In genomic region chr12:58583541-58583940, GRCh38 we compare ENCODE assay signal across 22 cellular contexts.
DNase-seq lines count a peak whose midpoint lies in the region; ATAC-seq, FAIRE-seq and TF ChIP-seq lines count a peak whose summit lies in the region.
"Had no signal": no experiment of that assay in that cellular context is flagged by ENCODE, and none has a peak within 500 bp of the region (broad histone marks: within the 10 kb centered on the region; RNA-seq: fewer than 3 reads in every experiment).

No MANE protein-coding gene starts in this region.

- H2AFZ ChIP-seq in HCT116 (ENCODE audit: low read depth, low read length, poor library complexity, severe bottlenecking) (no peak overlapping the region), astrocyte (ENCODE audit: low read depth, low read length) (no peak overlapping the region)

- peak overlapping the region; percentile 21; the same call in 1 of the 3 replicates for H3K4me2 ChIP-seq in A549
- 0 out of 2 replicates have a peak overlapping the region, but pooled peaks have one; percentile 7 for H3K4me2 ChIP-seq in HCT116 (ENCODE audit: low read length)
- no peak overlapping the region for H3K4me2 ChIP-seq in astrocyte (ENCODE audit: low read length)
- H3K4me2 ChIP-seq: smooth muscle cell had no signal

- H4K20me1 ChIP-seq in HCT116 (ENCODE audit: insufficient read depth) (no peaks in the 10 kb centered on the region), astrocyte (ENCODE audit: insufficient read depth, low read length) (no peaks in the 10 kb centered on the region)

- no TSS peak for BruUV-seq in HCT116 (replicated peaks; lab: Mats Ljungman, UMichigan)

- H3K4me1 ChIP-seq in A549 (peaks cover 11% of the 10 kb centered on the region), HCT116 (ENCODE audit: control insufficient read depth in 1 of 2, insufficient read depth in 2 of 2, low read length in 2 of 2) (peaks cover 4 to 11% of the 10 kb centered on the region in 2 experiments; a peak in 2 of 4 replicates), astrocyte (ENCODE audit: insufficient read depth, low read length) (no peaks in the 10 kb centered on the region)

- H3K27ac ChIP-seq in A549 (no peak overlapping the region), HCT116 (ENCODE audit: low read depth, low read length) (no peak overlapping the region), astrocyte (ENCODE audit: low read depth, low read length) (no peak overlapping the region)

- 1% methylated on average over 2 of the region's 2 CpGs for WGBS in A549 (ENCODE audit: missing lambda C conversion rate)

- TF ChIP-seq CTCF in A549 (IDR thresholded peaks at IDR 0.05) (no peak), HCT116 (IDR thresholded peaks at IDR 0.05 in 2 of 3, conservative IDR thresholded peaks at IDR 0.05 in 1 of 3; ENCODE audit: borderline replicate concordance in 1 of 3, insufficient read depth in 1 of 3, low read depth in 2 of 3, low read length in 2 of 3) (no peak), astrocyte (IDR thresholded peaks at IDR 0.05; ENCODE audit: insufficient read depth, low read depth, low read length) (no peak)

- CTCF ChIA-PET in A549 (lab: Yijun Ruan, JAX) (no interaction called here), HCT116 (lab: Charles Lee) (no interaction called here)

- peaks cover 3% of the 10 kb centered on the region for H3K4me1 Mint-ChIP-seq in astrocyte (ENCODE audit: low read depth, unreplicated experiment)
- H3K4me1 Mint-ChIP-seq: activated CD4-positive, alpha-beta T cell treated with anti-CD3 and anti-CD28 coated beads, Interleukin-2, amount 10 ng/mL, durations not matched to agents 7 days and 5 days; endodermal cell; mesothelial cell of epicardium; stimulated activated naive B cell treated with anti-CD40 and anti-IgM and Interleukin-4, amounts not matched to agents 10 μg/mL and 1 μg/mL and 100 μg/mL, for 72 hours had no signal

- H3K9ac ChIP-seq in HCT116 (ENCODE audit: low read length), result no peak overlapping the region
- no peak overlapping the region for H3K9ac ChIP-seq in astrocyte (ENCODE audit: low read length)

- POLR2A ChIA-PET in A549 (lab: Yijun Ruan, JAX) (no interaction called here), HCT116 (lab: Charles Lee) (no interaction called here)

- no peaks in the 10 kb centered on the region for H3K9me3 ChIP-seq in A549
- H3K9me3 ChIP-seq in HCT116 (ENCODE audit: control insufficient read depth in 1 of 2, insufficient read depth in 1 of 2, low read depth in 1 of 2, low read length in 2 of 2), result no peaks in the 10 kb centered on the region
- no peaks in the 10 kb centered on the region for H3K9me3 ChIP-seq in astrocyte (ENCODE audit: insufficient read depth, low read depth, low read length)

- H3K79me2 ChIP-seq in HCT116 (ENCODE audit: insufficient read depth, low read length), result no peaks in the 10 kb centered on the region
- H3K79me2 ChIP-seq in astrocyte (ENCODE audit: insufficient read depth, low read length), result no peaks in the 10 kb centered on the region

- FAIRE-seq in A549 (lab: Jason Lieb, UNC), result no peak
- FAIRE-seq in astrocyte (lab: Jason Lieb, UNC), result peak; percentile 17

- H3K36me3 ChIP-seq in HCT116 (ENCODE audit: control insufficient read depth in 1 of 2, insufficient read depth in 2 of 2, low read length in 2 of 2) (no peaks in the 10 kb centered on the region), astrocyte (ENCODE audit: insufficient read depth, low read length) (no peaks in the 10 kb centered on the region)

- no peaks in the 10 kb centered on the region for H3K9me3 Mint-ChIP-seq in astrocyte (ENCODE audit: unreplicated experiment)
- H3K9me3 Mint-ChIP-seq: activated CD4-positive, alpha-beta T cell treated with anti-CD3 and anti-CD28 coated beads, Interleukin-2, amount 10 ng/mL, durations not matched to agents 7 days and 5 days; activated naive CD4-positive, alpha-beta T cell treated with anti-CD3 and anti-CD28 coated beads, Interleukin-2, amount 50 U/mL, for 72 hours; endodermal cell; mesothelial cell of epicardium; stimulated activated naive B cell treated with anti-CD40 and anti-IgM and Interleukin-4, amounts not matched to agents 10 μg/mL and 1 μg/mL and 100 μg/mL, for 72 hours had no signal

- H3K4me3 Mint-ChIP-seq in astrocyte (ENCODE audit: unreplicated experiment), result no peak overlapping the region
- H3K4me3 Mint-ChIP-seq: activated CD4-positive, alpha-beta T cell treated with anti-CD3 and anti-CD28 coated beads, Interleukin-2, amount 10 ng/mL, durations not matched to agents 7 days and 5 days; endodermal cell; mesothelial cell of epicardium; stimulated activated naive B cell treated with anti-CD40 and anti-IgM and Interleukin-4, amounts not matched to agents 10 μg/mL and 1 μg/mL and 100 μg/mL, for 72 hours had no signal

- TF ChIP-seq POLR2A in A549 (IDR thresholded peaks at IDR 0.05; ENCODE audit: low read length) (no peak), HCT116 (IDR thresholded peaks at IDR 0.05; ENCODE audit: borderline replicate concordance, extremely low read depth, insufficient read depth, insufficient read length) (no peak)

- no peak overlapping the region for H3K4me3 ChIP-seq in A549
- no peak overlapping the region for H3K4me3 ChIP-seq in HCT116 (replicated peaks in 1 of 2; ENCODE audit: low read depth in 1 of 2, low read length in 2 of 2)
- no peak overlapping the region for H3K4me3 ChIP-seq in astrocyte (ENCODE audit: insufficient read depth, low read depth, low read length)
- H3K4me3 ChIP-seq: smooth muscle cell had no signal

- intact Hi-C loops in HCT116 (cut with micrococcal nuclease), result no loop called here

- peaks cover 2% of the 10 kb centered on the region for H3K27me3 Mint-ChIP-seq in astrocyte (ENCODE audit: low read depth, unreplicated experiment)
- H3K27me3 Mint-ChIP-seq: activated CD4-positive, alpha-beta T cell treated with anti-CD3 and anti-CD28 coated beads, Interleukin-2, amount 10 ng/mL, durations not matched to agents 7 days and 5 days; stimulated activated naive B cell treated with anti-CD40 and anti-IgM and Interleukin-4, amounts not matched to agents 10 μg/mL and 1 μg/mL and 100 μg/mL, for 72 hours had no signal

- H3K36me3 Mint-ChIP-seq in astrocyte (ENCODE audit: low read depth, unreplicated experiment), result no peaks in the 10 kb centered on the region
- H3K36me3 Mint-ChIP-seq: activated naive CD4-positive, alpha-beta T cell treated with anti-CD3 and anti-CD28 coated beads, Interleukin-2, amount 50 U/mL, for 72 hours; mesothelial cell of epicardium; stimulated activated naive B cell treated with anti-CD40 and anti-IgM and Interleukin-4, amounts not matched to agents 10 μg/mL and 1 μg/mL and 100 μg/mL, for 72 hours had no signal

- no peak for TF ChIP-seq EP300 in A549 (IDR thresholded peaks at IDR 0.05)

- H3K27ac Mint-ChIP-seq in astrocyte (ENCODE audit: unreplicated experiment), result no peak overlapping the region
- H3K27ac Mint-ChIP-seq: activated CD4-positive, alpha-beta T cell treated with anti-CD3 and anti-CD28 coated beads, Interleukin-2, amount 10 ng/mL, durations not matched to agents 7 days and 5 days; activated naive CD4-positive, alpha-beta T cell treated with anti-CD3 and anti-CD28 coated beads, Interleukin-2, amount 50 U/mL, for 72 hours; endodermal cell; mesothelial cell of epicardium; stimulated activated naive B cell treated with anti-CD40 and anti-IgM and Interleukin-4, amounts not matched to agents 10 μg/mL and 1 μg/mL and 100 μg/mL, for 72 hours had no signal

- peak in 1 of 2 experiments; percentile 44 for DNase-seq in A549 (ENCODE audit: low read depth in 1 of 2, low spot score in 1 of 2)
- no peak for DNase-seq in HCT116 (ENCODE audit: low read depth, low spot score)
- peak; percentile 37 for DNase-seq in astrocyte (ENCODE audit: low read depth)
- peak; percentile 95 for DNase-seq in myocyte (ENCODE audit: low read depth)
- DNase-seq in activated CD4-positive, alpha-beta T cell treated with anti-CD3 and anti-CD28 coated beads for 4 hours, result no peak
- DNase-seq in T-helper 9 cell, result no peak
- no peak for DNase-seq in HuH-7 (ENCODE audit: low spot score)
- DNase-seq in kidney glomerular epithelial cell (lab: John Stamatoyannopoulos, UW), result no peak
- DNase-seq: activated CD4-positive, alpha-beta T cell treated with anti-CD3 and anti-CD28 coated beads, Interleukin-2, amount 10 ng/mL, durations not matched to agents 7 days and 5 days; activated T-cell treated with anti-CD3 and anti-CD28 coated beads for 4 hours; caudate nucleus; COR-L47; endodermal cell; GDM1; head of caudate nucleus; NCI-H1105; NCI-H2171 treated with DMSO at 0.1 percent for 48 hours; nucleus accumbens; stimulated activated naive B cell treated with anti-CD40 and anti-IgM and Interleukin-4, amounts not matched to agents 10 μg/mL and 1 μg/mL and 100 μg/mL, for 72 hours had no signal

- RAD21 ChIA-PET in HCT116 (lab: Charles Lee; ENCODE audit: low non-redundant PET in 1 of 2, low total read pairs in 2 of 2, uncharacterized antibody in 2 of 2, unreplicated experiment in 2 of 2), result no interaction called here

- H3K27me3 ChIP-seq in HCT116 (ENCODE audit: insufficient read depth, low read length), result no peaks in the 10 kb centered on the region
- H3K27me3 ChIP-seq in astrocyte (ENCODE audit: insufficient read depth, low read length), result no peaks in the 10 kb centered on the region

- TF ChIP-seq RAD21 in A549 (conservative IDR thresholded peaks at IDR 0.05 in 1 of 2, IDR thresholded peaks at IDR 0.05 in 1 of 2) (no peak), HCT116 (IDR thresholded peaks at IDR 0.05; ENCODE audit: low read depth) (no peak)

- ATAC-seq in A549, result peak in 1 of 2 experiments; percentile 37; a peak in 2 of 6 replicates
- ATAC-seq in HCT116, result peak; percentile 14; the same call in 1 of the 2 replicates
- ATAC-seq: activated naive CD4-positive, alpha-beta T cell treated with anti-CD3 and anti-CD28 coated beads, Interleukin-2, amount 50 U/mL, for 72 hours; stimulated activated naive B cell treated with anti-CD40 and anti-IgM and Interleukin-4, amounts not matched to agents 10 μg/mL and 1 μg/mL and 100 μg/mL, for 72 hours had no signal

- no peaks in the 10 kb centered on the region for H3K9me2 ChIP-seq in HCT116 (ENCODE audit: insufficient read depth)

TF ChIP-seq in A549, 52 proteins besides CTCF, POLR2A, EP300 and RAD21 (continues in another document):
- TF ChIP-seq ESRRA (IDR thresholded peaks at IDR 0.05; ENCODE audit: borderline replicate concordance, low read length), result no peak

TF ChIP-seq in HCT116, 20 proteins besides CTCF, POLR2A, EP300 and RAD21:
- TF ChIP-seq ZFX (IDR thresholded peaks at IDR 0.05) (no peak), SIN3A (IDR thresholded peaks at IDR 0.05; ENCODE audit: low read depth) (no peak)

Comparison
In these comparisons a context has a peak if more than half of its experiments do, and no peak if none do; other contexts are left out.
1. DNase-seq: peak in astrocyte (single experiment) and myocyte (single experiment); none in HCT116 (single experiment), activated CD4-positive, alpha-beta T cell treated with anti-CD3 and anti-CD28 coated beads for 4 hours (0 of 2), T-helper 9 cell (single experiment), HuH-7 (single experiment) and kidney glomerular epithelial cell (single experiment).